In genomic region chr9:122159925-122160246, GRCh38 we compare ENCODE assay signal across 8 cellular contexts. TPM values are rescaled to one million over a fixed set of nuclear protein-coding genes. Genes with fewer than 3 reads are reported as not detected.
DNase-seq lines count a peak whose midpoint lies in the region; FAIRE-seq and TF ChIP-seq lines count a peak whose summit lies in the region.

No MANE protein-coding gene starts in this region.

- no peak overlapping the region for H3K9ac ChIP-seq in duodenal mucosa (ENCODE audit: low read depth in 1 of 2, low read length in 2 of 2)
- no peak overlapping the region for H3K9ac ChIP-seq in neural progenitor cell

- H3F3A ChIP-seq in neural progenitor cell (ENCODE audit: low read depth): no peaks in the 10 kb centered on the region

- DNase-seq in CD14-positive monocyte (ENCODE audit: low spot score) (no peak), LNCaP clone FGC (ENCODE audit: low read depth) (no peak), neural progenitor cell (ENCODE audit: low spot score) (no peak), small intestine (no peak), DMS79 (lab: John Stamatoyannopoulos, UW) (no peak), NCI-H1436 treated with DMSO at 0.1 percent for 48 hours (lab: John Stamatoyannopoulos, UW) (no peak), NCI-H446 (lab: John Stamatoyannopoulos, UW) (no peak)

- no peak overlapping the region for H3K27ac ChIP-seq in duodenal mucosa (ENCODE audit: low read depth, low read length)
- no peak overlapping the region for H3K27ac ChIP-seq in neural progenitor cell
- H3K27ac ChIP-seq in small intestine (ENCODE audit: low read depth in 1 of 2, low read length in 1 of 2): no peak overlapping the region

- H3K27me3 ChIP-seq in duodenal mucosa (ENCODE audit: control insufficient read depth in 1 of 2, insufficient read depth in 2 of 2, low read length in 2 of 2) (peaks cover 3% of the 10 kb centered on the region in 2 donors), neural progenitor cell (peaks cover 26% of the 10 kb centered on the region), small intestine (ENCODE audit: control insufficient read depth in 2 of 2, insufficient read depth in 2 of 2, low read length in 2 of 2) (no peaks in the 10 kb centered on the region)

- H3K4me3 ChIP-seq in LNCaP clone FGC (ENCODE audit: low read depth, low read length) (peak overlapping the region; percentile 85), duodenal mucosa (ENCODE audit: low read depth in 1 of 2, low read length in 2 of 2) (peak overlapping the region; percentile 87 to 98), neural progenitor cell (peak overlapping the region; percentile 96), small intestine (ENCODE audit: low read depth in 1 of 2, low read length in 2 of 2) (peak overlapping the region in 1 of 2 donors; percentile 73)

- H3K36me3 ChIP-seq in duodenal mucosa (ENCODE audit: control insufficient read depth in 1 of 2, insufficient read depth in 2 of 2, low read length in 2 of 2): no peaks in the 10 kb centered on the region
- H3K36me3 ChIP-seq in neural progenitor cell: no peaks in the 10 kb centered on the region
- H3K36me3 ChIP-seq in small intestine (ENCODE audit: control insufficient read depth in 2 of 2, insufficient read depth in 2 of 2, low read length in 2 of 2): no peaks in the 10 kb centered on the region

- TF ChIP-seq CTCF in CD14-positive monocyte (IDR thresholded peaks at IDR 0.05) (no peak), LNCaP clone FGC (IDR thresholded peaks at IDR 0.05; ENCODE audit: control insufficient read depth, extremely low read depth, insufficient read depth) (no peak), neural progenitor cell (IDR thresholded peaks at IDR 0.05) (no peak)

- H3K4me2 ChIP-seq in neural progenitor cell: peak overlapping the region; percentile 89

- H3K36me3 Mint-ChIP-seq in CD14-positive monocyte (no peaks in the 10 kb centered on the region), neural progenitor cell (no peaks in the 10 kb centered on the region)

- H3K79me2 ChIP-seq in neural progenitor cell (ENCODE audit: low read depth): peaks cover 41% of the 10 kb centered on the region

- H3K4me1 Mint-ChIP-seq in CD14-positive monocyte (peaks cover 29% of the 10 kb centered on the region), neural progenitor cell (peaks cover 17% of the 10 kb centered on the region)

- peak overlapping the region in 6 of 7 donors; percentile 90 to 95 (median 94) for H3K27ac Mint-ChIP-seq in CD14-positive monocyte
- peak overlapping the region; percentile 80 for H3K27ac Mint-ChIP-seq in neural progenitor cell

- 15 to 28% (median 24%) methylated on average over 6 of the region's 6 CpGs for WGBS in small intestine, 3 donors

- H3K9me3 Mint-ChIP-seq in CD14-positive monocyte (peaks cover 3 to 7% (median 4%) of the 10 kb centered on the region in 7 donors), neural progenitor cell (peaks cover 8% of the 10 kb centered on the region)

- intact Hi-C loops in CD14-positive monocyte (cut with micrococcal nuclease): loop anchor here (5.0 kb wide), 3 partner anchors 63 to 102 kb away; partner anchors contain the start of genes MRRF (in 1 of the 2), RBM18 (in 1 of the 2) and TTLL11 (in 1 of the 2)

- no peak for FAIRE-seq in small intestine (lab: Jason Lieb, UNC)

- peaks cover 11 to 19% of the 10 kb centered on the region in 2 donors for H3K4me1 ChIP-seq in duodenal mucosa (ENCODE audit: control insufficient read depth in 1 of 2, insufficient read depth in 2 of 2, low read length in 2 of 2)
- no peaks in the 10 kb centered on the region for H3K4me1 ChIP-seq in neural progenitor cell
- peaks cover 2 to 4% of the 10 kb centered on the region in 2 donors for H3K4me1 ChIP-seq in small intestine (ENCODE audit: control insufficient read depth in 2 of 2, insufficient read depth in 1 of 2, low read depth in 1 of 2, low read length in 1 of 2)

- H3K27me3 Mint-ChIP-seq in CD14-positive monocyte (ENCODE audit: low read depth in 3 of 3) (peaks cover 11 to 14% (median 13%) of the 10 kb centered on the region in 3 donors), neural progenitor cell (ENCODE audit: insufficient read depth, low read depth) (peaks cover 9% of the 10 kb centered on the region)

- peaks cover 24% of the 10 kb centered on the region for H4K20me1 ChIP-seq in neural progenitor cell (ENCODE audit: low read depth)

- H3K4me3 Mint-ChIP-seq in CD14-positive monocyte (peak overlapping the region; percentile 98 to 99), neural progenitor cell (peak overlapping the region; percentile 97)

- H3K9me3 ChIP-seq in duodenal mucosa (ENCODE audit: control insufficient read depth in 1 of 2, low read length in 2 of 2): no peaks in the 10 kb centered on the region
- H3K9me3 ChIP-seq in neural progenitor cell (ENCODE audit: low read depth): no peaks in the 10 kb centered on the region
- no peaks in the 10 kb centered on the region for H3K9me3 ChIP-seq in small intestine (ENCODE audit: control insufficient read depth, low read depth)

- peak overlapping the region; percentile 49 for H2AFZ ChIP-seq in neural progenitor cell (replicated peaks)

RNA-seq across cellular contexts. Expression of gene MORN5, which starts 0.2 kb away (rescaled TPM):
- polyA plus RNA-seq in CD14-positive monocyte (not detected), small intestine (not detected)
- total RNA-seq in neural progenitor cell (ENCODE audit: low replicate concordance): 1.7 and 3.7 TPM in 2 replicates

RNA-seq across cellular contexts. Expression of gene NDUFA8, which starts 0.3 kb away (rescaled TPM):
- polyA plus RNA-seq in CD14-positive monocyte: 10 to 100 TPM; 63.5 to 71.2 TPM
- total RNA-seq in neural progenitor cell (ENCODE audit: low replicate concordance): 33.6 and 49.6 TPM in 2 replicates
- polyA plus RNA-seq in small intestine: 100 to 1,000 TPM; 105 to 188 (median 108) TPM
